In genomic region chr11:116840746-116841296, GRCh38 we compare ENCODE assay signal across 19 cellular contexts. TPM values are rescaled to one million over a fixed set of nuclear protein-coding genes. Genes with fewer than 3 reads are reported as not detected.
DNase-seq lines count a peak whose midpoint lies in the region; ATAC-seq and TF ChIP-seq lines count a peak whose summit lies in the region.
"Had no signal": no experiment of that assay in that cellular context is flagged by ENCODE, and none has a peak within 500 bp of the region (broad histone marks: within the 10 kb centered on the region; RNA-seq: fewer than 3 reads in every experiment).

No MANE protein-coding gene starts in this region.

- TF ChIP-seq CTCF in H9 (conservative IDR thresholded peaks at IDR 0.05) (no peak), dorsolateral prefrontal cortex (IDR thresholded peaks at IDR 0.05 in 54 of 56, conservative IDR thresholded peaks at IDR 0.05 in 2 of 56; ENCODE audit: low read depth in 1 of 56, partially characterized antibody in 56 of 56) (no peak)

- no peaks in the 10 kb centered on the region for H3K27me3 Mint-ChIP-seq in CD4-positive, alpha-beta memory T cell
- no peaks in the 10 kb centered on the region for H3K27me3 Mint-ChIP-seq in H9 (ENCODE audit: low read depth)
- H3K27me3 Mint-ChIP-seq in activated naive CD4-positive, alpha-beta T cell treated with anti-CD3 and anti-CD28 coated beads, Interleukin-2, amount 10 ng/mL, durations not matched to agents 7 days and 5 days = peaks cover 4% of the 10 kb centered on the region
- H3K27me3 Mint-ChIP-seq: IgD-negative memory B cell had no signal

- no peak overlapping the region for H3K4me3 Mint-ChIP-seq in CD4-positive, alpha-beta memory T cell
- no peak overlapping the region for H3K4me3 Mint-ChIP-seq in H9
- no peak overlapping the region for H3K4me3 Mint-ChIP-seq in activated naive CD4-positive, alpha-beta T cell treated with anti-CD3 and anti-CD28 coated beads, Interleukin-2, amount 10 ng/mL, durations not matched to agents 7 days and 5 days

- H4K8ac ChIP-seq in H9 (replicated peaks; ENCODE audit: insufficient read length, low read depth, low read length) = no peak overlapping the region

- H3K9me3 Mint-ChIP-seq in CD4-positive, alpha-beta memory T cell = no peaks in the 10 kb centered on the region
- no peaks in the 10 kb centered on the region for H3K9me3 Mint-ChIP-seq in H9
- no peaks in the 10 kb centered on the region for H3K9me3 Mint-ChIP-seq in activated naive CD4-positive, alpha-beta T cell treated with anti-CD3 and anti-CD28 coated beads, Interleukin-2, amount 10 ng/mL, durations not matched to agents 7 days and 5 days
- H3K9me3 Mint-ChIP-seq: IgD-negative memory B cell had no signal

- no peak overlapping the region for H3K4me3 ChIP-seq in CD4-positive, alpha-beta memory T cell (ENCODE audit: low read length in 2 of 2)
- no peak overlapping the region for H3K4me3 ChIP-seq in dorsolateral prefrontal cortex

- peaks cover 15% of the 10 kb centered on the region for H3K36me3 ChIP-seq in CD4-positive, alpha-beta memory T cell (ENCODE audit: insufficient read depth, low read length)

- no peak overlapping the region for H3T11ph ChIP-seq in H9 (ENCODE audit: low read length)

- H2AK5ac ChIP-seq in H9 (ENCODE audit: insufficient read length, low read length) = no peak overlapping the region

- H4K91ac ChIP-seq in H9 (ENCODE audit: insufficient read length, low read depth, low read length) = no peak overlapping the region

- H3K4me1 Mint-ChIP-seq in CD4-positive, alpha-beta memory T cell = peaks cover 3 to 11% (median 6%) of the 10 kb centered on the region in 4 donors
- peaks cover 32 to 35% of the 10 kb centered on the region in 2 experiments for H3K4me1 Mint-ChIP-seq in H9
- H3K4me1 Mint-ChIP-seq in activated naive CD4-positive, alpha-beta T cell treated with anti-CD3 and anti-CD28 coated beads, Interleukin-2, amount 10 ng/mL, durations not matched to agents 7 days and 5 days = peaks cover 9% of the 10 kb centered on the region

- H2BK20ac ChIP-seq in H9 (ENCODE audit: low read depth, low read length, poor library complexity, severe bottlenecking) = no peak overlapping the region

- no peak overlapping the region for H3K56ac ChIP-seq in H9 (ENCODE audit: insufficient read length, low read depth, low read length)

- no peak overlapping the region for H2BK5ac ChIP-seq in H9 (ENCODE audit: insufficient read length, low read length)

- H2BK12ac ChIP-seq in H9 (ENCODE audit: insufficient read length, low read depth, low read length) = no peak overlapping the region

- H3K18ac ChIP-seq in H9 (ENCODE audit: insufficient read length, low read depth, low read length) = no peak overlapping the region

- H3K9ac ChIP-seq in H9 (ENCODE audit: extremely low read depth, insufficient read length, low read length) = no peak overlapping the region

- no peaks in the 10 kb centered on the region for H3K23me2 ChIP-seq in H9 (ENCODE audit: insufficient read length, low read depth, low read length, poor library complexity, severe bottlenecking)

- H3K27me3 ChIP-seq in CD4-positive, alpha-beta memory T cell (ENCODE audit: insufficient read depth, low read length) = no peaks in the 10 kb centered on the region
- H3K27me3 ChIP-seq in H9 (ENCODE audit: insufficient read depth, low read length) (no peaks in the 10 kb centered on the region), dorsolateral prefrontal cortex (no peaks in the 10 kb centered on the region)
- H3K27me3 ChIP-seq: BE2C had no signal

- H3K36me3 Mint-ChIP-seq in CD4-positive, alpha-beta memory T cell = peaks cover 17 to 22% of the 10 kb centered on the region in 2 donors
- H3K36me3 Mint-ChIP-seq in H9 (ENCODE audit: insufficient read depth in 1 of 3, low read depth in 3 of 3) = peaks cover 4 to 24% (median 23%) of the 10 kb centered on the region in 3 experiments; a peak in 6 of 7 replicates
- peaks cover 21% of the 10 kb centered on the region for H3K36me3 Mint-ChIP-seq in activated naive CD4-positive, alpha-beta T cell treated with anti-CD3 and anti-CD28 coated beads, Interleukin-2, amount 10 ng/mL, durations not matched to agents 7 days and 5 days

- H3K14ac ChIP-seq in H9 (ENCODE audit: insufficient read depth, low read length) = no peak overlapping the region

- no peak overlapping the region for H2BK15ac ChIP-seq in H9 (ENCODE audit: low read depth, low read length)

- H3K27ac ChIP-seq in CD4-positive, alpha-beta memory T cell (ENCODE audit: low read depth, low read length) = no peak overlapping the region
- H3K27ac ChIP-seq in H9 (ENCODE audit: insufficient read length, low read depth, low read length) (no peak overlapping the region), dorsolateral prefrontal cortex (peak overlapping the region in 46 of 59 donors; percentile 6 to 76 (median 56))

- H3K4me2 ChIP-seq in H9 (ENCODE audit: insufficient read depth, insufficient read length, low read length) = no peak overlapping the region

- H3K79me1 ChIP-seq in H9 (ENCODE audit: insufficient read depth, low read depth, low read length, poor library complexity, severe bottlenecking) = no peaks in the 10 kb centered on the region

- H2BK120ac ChIP-seq in H9 (ENCODE audit: low read depth, low read length, poor library complexity, severe bottlenecking) = no peak overlapping the region

- peak overlapping the region in 4 of 7 donors; percentile 36 to 74 (median 66) for H3K27ac Mint-ChIP-seq in CD4-positive, alpha-beta memory T cell
- H3K27ac Mint-ChIP-seq in H9 = peak overlapping the region in 2 of 3 experiments; percentile 34 to 82; a peak in 2 of 7 replicates
- H3K27ac Mint-ChIP-seq in activated naive CD4-positive, alpha-beta T cell treated with anti-CD3 and anti-CD28 coated beads, Interleukin-2, amount 10 ng/mL, durations not matched to agents 7 days and 5 days = no peak overlapping the region

- POLR2A ChIA-PET in CD4-positive, alpha-beta memory T cell (lab: Charles Lee; ENCODE audit: partially characterized antibody) = interaction anchor here (0.6 to 2.4 kb wide), 2 partner anchors 12 to 120 kb away, joined by 3 to 16 read pairs; no protein-coding TSS in a partner anchor

- CTCF ChIA-PET in CD4-positive, alpha-beta memory T cell (lab: Charles Lee; ENCODE audit: partially characterized antibody) = interaction anchor here (0.8 to 10.0 kb wide), 5 partner anchors 9 to 264 kb away, joined by 3 to 189 read pairs (median 3); partner anchors contain the start of genes APOA5 and ZPR1
- CTCF ChIA-PET in activated naive CD4-positive, alpha-beta T cell treated with anti-CD3 and anti-CD28 coated beads, Interleukin-2, amount 10 ng/mL, durations not matched to agents 7 days and 5 days (lab: Charles Lee) = interaction anchor here (1.5 to 8.5 kb wide), 3 partner anchors 13 to 52 kb away, joined by 6 to 139 read pairs (median 11); partner anchors contain the start of genes APOA5 and ZPR1

- H3K9me3 ChIP-seq in CD4-positive, alpha-beta memory T cell (ENCODE audit: control insufficient read depth in 1 of 2, low read length in 2 of 2) = no peaks in the 10 kb centered on the region
- no peaks in the 10 kb centered on the region for H3K9me3 ChIP-seq in H9 (ENCODE audit: control insufficient read depth, low read depth, low read length)
- H3K9me3 ChIP-seq: BE2C had no signal

- no CpG with 5 or more reads among the region's 9 CpGs for WGBS in H9 (ENCODE audit: extremely low coverage, insufficient read length, low lambda C conversion rate)

- no peak for DNase-seq in CD4-positive, alpha-beta memory T cell
- DNase-seq in H9 = no peak
- no peak for DNase-seq in dorsolateral prefrontal cortex
- peak; percentile 41 for DNase-seq in sciatic nerve (ENCODE audit: low spot score)
- no peak for DNase-seq in activated gamma-delta T cell (lab: John Stamatoyannopoulos, UW)
- no peak for DNase-seq in activated naive CD4-positive, alpha-beta T cell treated with anti-CD3 and anti-CD28 coated beads, Interleukin-2, amount 10 ng/mL, durations not matched to agents 7 days and 5 days
- no peak for DNase-seq in putamen (ENCODE audit: low spot score)
- no peak for DNase-seq in NCI-H1694 treated with DMSO at 0.1 percent for 48 hours (lab: John Stamatoyannopoulos, UW)
- DNase-seq: BE2C, DMS 273 treated with DMSO at 0.1 percent for 48 hours, NCI-H1048, NCI-H146, NCI-H2107, NCI-H226, PC-3 had no signal

- no peak overlapping the region for H3K4ac ChIP-seq in H9 (ENCODE audit: low read depth, low read length)

- intact Hi-C loops in CD4-positive, alpha-beta memory T cell (cut with micrococcal nuclease) = no loop called here
- intact Hi-C loops in dorsolateral prefrontal cortex (cut with DNase I) = no loop called here
- intact Hi-C loops in sciatic nerve (cut with DNase I) = no loop called here

- no peak overlapping the region for H4K5ac ChIP-seq in H9 (ENCODE audit: insufficient read length, low read depth, low read length)

- no peak overlapping the region for H2AFZ ChIP-seq in H9 (ENCODE audit: low read length)

- peaks cover 6% of the 10 kb centered on the region for H3K4me1 ChIP-seq in CD4-positive, alpha-beta memory T cell (ENCODE audit: insufficient read depth, low read length)
- no peaks in the 10 kb centered on the region for H3K4me1 ChIP-seq in H9 (ENCODE audit: insufficient read depth, low read length)

- H3K23ac ChIP-seq in H9 (ENCODE audit: insufficient read length, low read depth, low read length) = no peak overlapping the region

- ATAC-seq in sciatic nerve = no peak
- ATAC-seq: HCT116, PC-3 had no signal

- no peaks in the 10 kb centered on the region for H3K79me2 ChIP-seq in H9 (ENCODE audit: insufficient read depth, low read length)

- no peaks in the 10 kb centered on the region for H4K20me1 ChIP-seq in H9 (ENCODE audit: control insufficient read depth, insufficient read depth, insufficient read length)

RNA-seq across cellular contexts. Expression of gene APOA1, which starts 3.4 kb away (rescaled TPM):
- under 1 TPM in 1 of 2 experiments, not detected in 1; 0.75 TPM for total RNA-seq in CD4-positive, alpha-beta memory T cell
- under 1 TPM in 1 of 2 donors, not detected in 1; 0.50 TPM for polyA plus RNA-seq in CD4-positive, alpha-beta memory T cell
- total RNA-seq in H9 (2021) = 0.68 and 0.79 TPM in 2 replicates
- 1 to 10 TPM in 16 of 120 experiments, under 1 TPM in 53, not detected in 51; 0.32 to 2.2 (median 0.72) TPM for total RNA-seq in dorsolateral prefrontal cortex
- total RNA-seq in sciatic nerve = 7.0 TPM
- total RNA-seq: HT-29 had no signal
- polyA plus RNA-seq: AG04450, IgD-negative memory B cell had no signal

RNA-seq across cellular contexts. Expression of gene APOC3, which starts 11.1 kb away (rescaled TPM):
- total RNA-seq in CD4-positive, alpha-beta memory T cell = not detected
- not detected for polyA plus RNA-seq in CD4-positive, alpha-beta memory T cell
- total RNA-seq in H9 (2021) = not detected in 2 replicates
- total RNA-seq in dorsolateral prefrontal cortex = not detected
- total RNA-seq in sciatic nerve = not detected
- total RNA-seq: HT-29, PC-3 had no signal
- polyA plus RNA-seq: AG04450, IgD-negative memory B cell had no signal

RNA-seq across cellular contexts. Expression of gene APOA4, which starts 17.7 kb away (rescaled TPM):
- not detected for total RNA-seq in CD4-positive, alpha-beta memory T cell
- polyA plus RNA-seq in CD4-positive, alpha-beta memory T cell = not detected
- total RNA-seq in H9 (2021) = not detected in 2 replicates
- not detected for total RNA-seq in dorsolateral prefrontal cortex
- not detected for total RNA-seq in sciatic nerve
- total RNA-seq: HT-29, PC-3 had no signal
- polyA plus RNA-seq: AG04450, IgD-negative memory B cell had no signal

RNA-seq across cellular contexts. Expression of gene APOA5, which starts 49.1 kb away (rescaled TPM):
- total RNA-seq in CD4-positive, alpha-beta memory T cell = not detected
- polyA plus RNA-seq in CD4-positive, alpha-beta memory T cell = not detected
- total RNA-seq in H9 (2021) (0.11 TPM in 1 of 2 replicates, not detected in the other), dorsolateral prefrontal cortex (under 1 TPM in 1 of 120 experiments, not detected in 119; 0.25 TPM), sciatic nerve (not detected)
- total RNA-seq: HT-29, PC-3 had no signal
- polyA plus RNA-seq: AG04450, IgD-negative memory B cell had no signal

RNA-seq across cellular contexts. Expression of gene ZPR1, which starts 53.0 kb away (rescaled TPM):
- 10 to 100 TPM; 59.5 to 73.4 TPM for total RNA-seq in CD4-positive, alpha-beta memory T cell
- polyA plus RNA-seq in CD4-positive, alpha-beta memory T cell = 10 to 100 TPM; 45.8 to 48.1 TPM
- total RNA-seq in H9 (2021) = 77.2 and 82.0 TPM in 2 replicates
- total RNA-seq in dorsolateral prefrontal cortex = 10 to 100 TPM; 31.6 to 66.9 (median 46.6) TPM
- total RNA-seq in sciatic nerve = 26.7 TPM

Comparison
In these comparisons a context has a peak if more than half of its experiments do, and no peak if none do; other contexts are left out.
1. H3K27ac ChIP-seq: peak in dorsolateral prefrontal cortex (46 of 59); none in CD4-positive, alpha-beta memory T cell (single experiment) and H9 (single experiment).